ENCODE assay signal across 8 cellular contexts in genomic region chr15:74843445-74843828, GRCh38. TPM values are rescaled to one million over a fixed set of nuclear protein-coding genes. Genes with fewer than 3 reads are reported as not detected.
DNase-seq lines count a peak whose midpoint lies in the region; ATAC-seq, FAIRE-seq and TF ChIP-seq lines count a peak whose summit lies in the region.

No MANE protein-coding gene starts in this region.

- DNase-seq in GM12864 (ENCODE audit: low read depth) = no peak
- no peak for DNase-seq in T-helper 17 cell
- DNase-seq in fibroblast of the aortic adventitia (ENCODE audit: low read depth) = no peak
- DNase-seq in sigmoid colon = no peak
- no peak for DNase-seq in urothelium cell line (ENCODE audit: low spot score)
- DNase-seq in COR-L47 (lab: John Stamatoyannopoulos, UW) = no peak
- DNase-seq in mucosa of descending colon = no peak

- ATAC-seq in T-helper 17 cell = no peak
- ATAC-seq in mucosa of descending colon = no peak
- no peak for ATAC-seq in HG03095 (IDR thresholded peaks at IDR 0.05; ENCODE audit: unreplicated experiment)

- H3K36me3 Mint-ChIP-seq in T-helper 17 cell (ENCODE audit: low read depth) = no peaks in the 10 kb centered on the region

- H3K4me1 ChIP-seq in sigmoid colon (peaks cover 0 to 32% (median 23%) of the 10 kb centered on the region in 4 donors), mucosa of descending colon (ENCODE audit: low read depth) (peaks cover 20% of the 10 kb centered on the region)

- no peaks in the 10 kb centered on the region for H3K27me3 Mint-ChIP-seq in T-helper 17 cell

- no peaks in the 10 kb centered on the region for H3K27me3 ChIP-seq in sigmoid colon

- H3K36me3 ChIP-seq in sigmoid colon = peaks cover 0 to 62% (median 21%) of the 10 kb centered on the region in 4 donors
- H3K36me3 ChIP-seq in mucosa of descending colon (ENCODE audit: low read depth) = no peaks in the 10 kb centered on the region

- FAIRE-seq in urothelium cell line (lab: Jason Lieb, UNC) = no peak

- H3K4me3 Mint-ChIP-seq in T-helper 17 cell = peak overlapping the region; percentile 90

- WGBS in sigmoid colon, 2 donors = 17 to 20% methylated on average over 18 of the region's 18 CpGs

- peak overlapping the region; percentile 83 to 88 (median 85) for H3K27ac ChIP-seq in sigmoid colon

- TF ChIP-seq POLR2A in sigmoid colon (IDR thresholded peaks at IDR 0.05) = no peak

- TF ChIP-seq CTCF in GM12864 (IDR thresholded peaks at IDR 0.05; ENCODE audit: low read depth, low read length, missing control alignments) (no peak), fibroblast of the aortic adventitia (IDR thresholded peaks at IDR 0.05; ENCODE audit: insufficient read depth, low read length) (no peak), sigmoid colon (IDR thresholded peaks at IDR 0.05) (no peak), mucosa of descending colon (IDR thresholded peaks at IDR 0.05) (no peak)

- no peak for TF ChIP-seq EP300 in sigmoid colon (IDR thresholded peaks at IDR 0.05)

- peak overlapping the region; percentile 53 for H3K4me3 ChIP-seq in GM12864 (ENCODE audit: low read depth, low read length)
- H3K4me3 ChIP-seq in fibroblast of the aortic adventitia (ENCODE audit: low read depth, low read length) = peak overlapping the region; percentile 61
- peak overlapping the region; percentile 35 to 92 (median 78) for H3K4me3 ChIP-seq in sigmoid colon
- no peak overlapping the region for H3K4me3 ChIP-seq in mucosa of descending colon

- intact Hi-C loops in sigmoid colon (cut with DNase I) (loop anchor here (1.0 to 5.0 kb wide), 4 partner anchors 57 to 114 kb away; partner anchors contain the start of genes CSK and RPP25), mucosa of descending colon (cut with DNase I, micrococcal nuclease) (no loop called here)

- H3K4me1 Mint-ChIP-seq in T-helper 17 cell = peaks cover 37% of the 10 kb centered on the region

- H3K9me3 ChIP-seq in T-helper 17 cell (ENCODE audit: control insufficient read depth, low read length, poor library complexity, severe bottlenecking) (no peaks in the 10 kb centered on the region), sigmoid colon (no peaks in the 10 kb centered on the region), mucosa of descending colon (no peaks in the 10 kb centered on the region)

- peak overlapping the region; percentile 66 for H3K27ac Mint-ChIP-seq in T-helper 17 cell

RNA-seq across cellular contexts. Expression of gene ULK3, which starts 0.5 kb away (rescaled TPM):
- total RNA-seq in T-helper 17 cell (10 to 100 TPM; 44.6 to 49.0 TPM), fibroblast of the aortic adventitia (ENCODE audit: low replicate concordance) (15.1 and 17.7 TPM in 2 replicates), sigmoid colon (10 to 100 TPM; 21.1 to 46.8 (median 30.6) TPM), mucosa of descending colon (10 to 100 TPM; 66.5 to 89.3 (median 73.1) TPM)
- polyA plus RNA-seq in sigmoid colon = 10 to 100 TPM; 46.9 to 48.6 (median 48.4) TPM

RNA-seq across cellular contexts. Expression of gene CPLX3, which starts 17.0 kb away (rescaled TPM):
- total RNA-seq in T-helper 17 cell = under 1 TPM in 1 of 2 donors, not detected in 1; 0.20 TPM
- not detected in 2 replicates for total RNA-seq in fibroblast of the aortic adventitia (ENCODE audit: low replicate concordance)
- total RNA-seq in sigmoid colon = under 1 TPM in 1 of 4 donors, not detected in 3; 0.41 TPM
- under 1 TPM in 1 of 3 donors, not detected in 2; 0.28 TPM for polyA plus RNA-seq in sigmoid colon
- under 1 TPM in 2 of 3 donors, not detected in 1; 0.16 to 0.19 TPM for total RNA-seq in mucosa of descending colon

RNA-seq across cellular contexts. Expression of gene SCAMP2, which starts 29.7 kb away (rescaled TPM):
- total RNA-seq in T-helper 17 cell (10 to 100 TPM; 84.1 to 86.8 TPM), fibroblast of the aortic adventitia (ENCODE audit: low replicate concordance) (18.5 and 29.6 TPM in 2 replicates), sigmoid colon (10 to 100 TPM; 27.8 to 37.8 (median 36.2) TPM), mucosa of descending colon (100 to 1,000 TPM; 125 to 236 (median 218) TPM)
- 100 to 1,000 TPM in 1 of 3 donors, 10 to 100 TPM in 2; 28.7 to 131 (median 33.0) TPM for polyA plus RNA-seq in sigmoid colon

RNA-seq across cellular contexts. Expression of gene LMAN1L, which starts 30.8 kb away (rescaled TPM):
- total RNA-seq in T-helper 17 cell (under 1 TPM; 0.82 to 0.91 TPM), fibroblast of the aortic adventitia (ENCODE audit: low replicate concordance) (not detected in 2 replicates), sigmoid colon (1 to 10 TPM in 1 of 4 donors, not detected in 3; 1.8 TPM), mucosa of descending colon (under 1 TPM; 0.32 to 0.60 (median 0.55) TPM)
- polyA plus RNA-seq in sigmoid colon = under 1 TPM in 1 of 3 donors, not detected in 2; 0.64 TPM

RNA-seq across cellular contexts. Expression of gene MPI, which starts 46.4 kb away (rescaled TPM):
- 10 to 100 TPM; 25.4 to 38.2 TPM for total RNA-seq in T-helper 17 cell
- 39.7 and 48.3 TPM in 2 replicates for total RNA-seq in fibroblast of the aortic adventitia (ENCODE audit: low replicate concordance)
- 10 to 100 TPM; 34.9 to 52.0 (median 45.5) TPM for total RNA-seq in sigmoid colon
- 10 to 100 TPM; 45.6 to 87.4 (median 56.5) TPM for polyA plus RNA-seq in sigmoid colon
- 10 to 100 TPM; 50.2 to 96.5 (median 68.3) TPM for total RNA-seq in mucosa of descending colon
